ENCODE assay signal across 11 cellular contexts in the genomic region with DNA sequence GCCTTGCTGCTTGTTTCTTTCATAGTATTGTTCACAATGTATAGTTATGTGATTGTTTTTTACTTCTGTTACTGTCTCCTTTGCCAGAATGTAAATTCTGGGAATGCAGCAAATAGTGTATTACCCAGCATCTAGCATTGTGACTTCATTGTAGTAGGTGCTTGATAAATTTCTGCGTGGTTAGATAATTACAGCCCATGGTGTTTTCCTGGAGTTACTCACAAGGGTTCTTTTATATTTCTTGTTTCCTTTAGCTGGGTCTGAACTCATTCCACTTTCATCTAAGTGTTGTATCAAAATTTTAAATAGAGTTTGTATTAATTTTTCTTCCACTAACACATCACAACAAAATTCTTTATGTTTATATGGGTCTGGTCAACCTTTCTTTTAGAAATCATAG.
DNase-seq lines count a peak whose midpoint lies in the region; ATAC-seq and TF ChIP-seq lines count a peak whose summit lies in the region.
"Had no signal": no experiment of that assay in that cellular context is flagged by ENCODE, and none has a peak within 500 bp of the region (broad histone marks: within the 10 kb centered on the region; RNA-seq: fewer than 3 reads in every experiment).

No MANE protein-coding gene starts in this region.

- no peak overlapping the region for H3K4me3 ChIP-seq in A673 (ENCODE audit: low read depth, low read length, poor library complexity, severe bottlenecking)
- H3K4me3 ChIP-seq: A549, colonic mucosa, thoracic aorta had no signal

- peaks cover 47% of the 10 kb centered on the region for H3K36me3 Mint-ChIP-seq in activated CD4-positive, alpha-beta T cell treated with anti-CD3 and anti-CD28 coated beads, Interleukin-2, amount 10 ng/mL, durations not matched to agents 24 days and 14 days (ENCODE audit: low read depth)
- H3K36me3 Mint-ChIP-seq in T-cell = peaks cover 45% of the 10 kb centered on the region
- H3K36me3 Mint-ChIP-seq in stimulated activated memory B cell treated with anti-CD40 and anti-IgM and Interleukin-4, amounts not matched to agents 10 μg/mL and 1 μg/mL and 100 μg/mL, for 72 hours = peaks cover 53% of the 10 kb centered on the region

- ATAC-seq in T-cell (replicated peaks in 1 of 4) (no peak), GM21447 (IDR thresholded peaks at IDR 0.05; ENCODE audit: unreplicated experiment) (no peak)
- ATAC-seq in stimulated activated memory B cell treated with anti-CD40 and anti-IgM and Interleukin-4, amounts not matched to agents 10 μg/mL and 1 μg/mL and 100 μg/mL, for 72 hours = no peak

- H3K27ac ChIP-seq in cingulate gyrus (ENCODE audit: low read depth, low read length) (peak overlapping the region; percentile 95), A673 (ENCODE audit: low read depth, low read length, poor library complexity, severe bottlenecking) (no peak overlapping the region)
- H3K27ac ChIP-seq: colonic mucosa had no signal

- H3K4me1 Mint-ChIP-seq in activated CD4-positive, alpha-beta T cell treated with anti-CD3 and anti-CD28 coated beads, Interleukin-2, amount 10 ng/mL, durations not matched to agents 24 days and 14 days = peaks cover 61% of the 10 kb centered on the region
- peaks cover 58 to 63% (median 61%) of the 10 kb centered on the region in 3 donors for H3K4me1 Mint-ChIP-seq in T-cell
- H3K4me1 Mint-ChIP-seq in stimulated activated memory B cell treated with anti-CD40 and anti-IgM and Interleukin-4, amounts not matched to agents 10 μg/mL and 1 μg/mL and 100 μg/mL, for 72 hours = peaks cover 55% of the 10 kb centered on the region

- BruUV-seq in A673 (replicated peaks; lab: Mats Ljungman, UMichigan) = no TSS peak

- intact Hi-C loops in activated CD4-positive, alpha-beta T cell treated with anti-CD3 and anti-CD28 coated beads, Interleukin-2, amount 10 ng/mL, durations not matched to agents 24 days and 14 days (cut with micrococcal nuclease) = loop anchor here (2.0 to 5.0 kb wide), 5 partner anchors 63 to 488 kb away; a partner anchor contains a TSS
- intact Hi-C loops in A673 (cut with micrococcal nuclease; ENCODE audit: unreplicated experiment) = loop anchor here (5.0 kb wide), 3 partner anchors 63 to 313 kb away; a partner anchor contains a TSS

- no peak for DNase-seq in activated CD4-positive, alpha-beta T cell treated with anti-CD3 and anti-CD28 coated beads, Interleukin-2, amount 10 ng/mL, durations not matched to agents 24 days and 14 days
- no peak for DNase-seq in activated CD4-positive, alpha-beta T cell treated with anti-CD3 and anti-CD28 coated beads for 48 hours
- no peak for DNase-seq in T-cell
- DNase-seq in NCI-H748 treated with DMSO at 0.1 percent for 48 hours (lab: John Stamatoyannopoulos, UW) = no peak
- no peak for DNase-seq in A673 (ENCODE audit: low spot score)
- DNase-seq: colonic mucosa had no signal

- POLR2A ChIA-PET in T-cell (lab: Charles Lee) (no interaction called here), A673 (lab: Charles Lee; ENCODE audit: low non-redundant PET) (no interaction called here)

- no peak for TF ChIP-seq CTCF in A673 (conservative IDR thresholded peaks at IDR 0.05; ENCODE audit: low read depth, low read length)

- H3K27me3 ChIP-seq in A673 (replicated peaks; ENCODE audit: insufficient read depth, low read depth, low read length, poor library complexity) = no peaks in the 10 kb centered on the region
- H3K27me3 ChIP-seq: colonic mucosa had no signal

- peak overlapping the region; percentile 91 for H3K27ac Mint-ChIP-seq in activated CD4-positive, alpha-beta T cell treated with anti-CD3 and anti-CD28 coated beads, Interleukin-2, amount 10 ng/mL, durations not matched to agents 24 days and 14 days
- H3K27ac Mint-ChIP-seq in T-cell = peak overlapping the region; percentile 76 to 86
- H3K27ac Mint-ChIP-seq in stimulated activated memory B cell treated with anti-CD40 and anti-IgM and Interleukin-4, amounts not matched to agents 10 μg/mL and 1 μg/mL and 100 μg/mL, for 72 hours = peak overlapping the region; percentile 77

- no peaks in the 10 kb centered on the region for H3K9me3 Mint-ChIP-seq in activated CD4-positive, alpha-beta T cell treated with anti-CD3 and anti-CD28 coated beads, Interleukin-2, amount 10 ng/mL, durations not matched to agents 24 days and 14 days
- H3K9me3 Mint-ChIP-seq in T-cell = no peaks in the 10 kb centered on the region
- H3K9me3 Mint-ChIP-seq in stimulated activated memory B cell treated with anti-CD40 and anti-IgM and Interleukin-4, amounts not matched to agents 10 μg/mL and 1 μg/mL and 100 μg/mL, for 72 hours = no peaks in the 10 kb centered on the region

- H3K9me3 ChIP-seq in A673 (ENCODE audit: low read depth, low read length, poor library complexity, severe bottlenecking) = no peaks in the 10 kb centered on the region
- H3K9me3 ChIP-seq: A549, colonic mucosa, thoracic aorta had no signal

- H3K4me1 ChIP-seq in A673 (ENCODE audit: insufficient read depth, low read length, poor library complexity, severe bottlenecking) = no peaks in the 10 kb centered on the region
- H3K4me1 ChIP-seq: colonic mucosa had no signal

- no peaks in the 10 kb centered on the region for H3K27me3 Mint-ChIP-seq in activated CD4-positive, alpha-beta T cell treated with anti-CD3 and anti-CD28 coated beads, Interleukin-2, amount 10 ng/mL, durations not matched to agents 24 days and 14 days
- no peaks in the 10 kb centered on the region for H3K27me3 Mint-ChIP-seq in T-cell
- H3K27me3 Mint-ChIP-seq in stimulated activated memory B cell treated with anti-CD40 and anti-IgM and Interleukin-4, amounts not matched to agents 10 μg/mL and 1 μg/mL and 100 μg/mL, for 72 hours = no peaks in the 10 kb centered on the region

- peaks cover 49% of the 10 kb centered on the region for H3K36me3 ChIP-seq in A673 (ENCODE audit: insufficient read depth, low read length, poor library complexity, severe bottlenecking)
- H3K36me3 ChIP-seq: colonic mucosa had no signal

- peak overlapping the region; percentile 20 for H3K4me3 Mint-ChIP-seq in activated CD4-positive, alpha-beta T cell treated with anti-CD3 and anti-CD28 coated beads, Interleukin-2, amount 10 ng/mL, durations not matched to agents 24 days and 14 days
- peak overlapping the region in 1 of 3 donors; percentile 35 for H3K4me3 Mint-ChIP-seq in T-cell
- no peak overlapping the region for H3K4me3 Mint-ChIP-seq in stimulated activated memory B cell treated with anti-CD40 and anti-IgM and Interleukin-4, amounts not matched to agents 10 μg/mL and 1 μg/mL and 100 μg/mL, for 72 hours

- CTCF ChIA-PET in T-cell (lab: Charles Lee) = interaction anchor here (0.6 to 3.6 kb wide), 7 partner anchors 22 to 820 kb away, joined by 3 to 26 read pairs (median 6); a partner anchor contains a TSS
- CTCF ChIA-PET in A673 (lab: Charles Lee) = no interaction called here
